25 cellular contexts compared by ENCODE assay signal in genomic region chr2:115867024-115867423, GRCh38.
DNase-seq lines count a peak whose midpoint lies in the region; ATAC-seq, FAIRE-seq and TF ChIP-seq lines count a peak whose summit lies in the region.
"Had no signal": no experiment of that assay in that cellular context is flagged by ENCODE, and none has a peak within 500 bp of the region (broad histone marks: within the 10 kb centered on the region; RNA-seq: fewer than 3 reads in every experiment).

No MANE protein-coding gene starts in this region.

- H3K36me3 ChIP-seq in HepG2 (replicated peaks in 1 of 2; ENCODE audit: control insufficient read depth in 1 of 2, insufficient read depth in 2 of 2, low read length in 2 of 2) (no peaks in the 10 kb centered on the region), right lobe of liver (no peaks in the 10 kb centered on the region), astrocyte (ENCODE audit: insufficient read depth, low read length) (no peaks in the 10 kb centered on the region)
- H3K36me3 ChIP-seq: BE2C, BLaER1 had no signal

- H3K4me1 ChIP-seq in HepG2 (ENCODE audit: insufficient read depth, low read length) = no peaks in the 10 kb centered on the region
- no peaks in the 10 kb centered on the region for H3K4me1 ChIP-seq in right lobe of liver
- no peaks in the 10 kb centered on the region for H3K4me1 ChIP-seq in astrocyte (ENCODE audit: insufficient read depth, low read length)
- H3K4me1 ChIP-seq: BE2C, BLaER1 had no signal

- DNase-seq in HepG2 (ENCODE audit: low spot score) = no peak
- DNase-seq in right lobe of liver = no peak
- no peak for DNase-seq in astrocyte (ENCODE audit: low read depth)
- DNase-seq in NCI-H345 treated with DMSO at 0.1 percent for 48 hours (lab: John Stamatoyannopoulos, UW; ENCODE audit: unreplicated experiment) = no peak
- no peak for DNase-seq in immature natural killer cell
- DNase-seq: ACHN; BE2C; C1 segment of cervical spinal cord; CD4-positive, alpha-beta memory T cell; CD4-positive, CD25-positive, alpha-beta regulatory T cell; CD8-positive, alpha-beta memory T cell; COR-L47; DMS 273 treated with DMSO at 0.1 percent for 48 hours; DMS153; DMS53; DMS79; DND-41; EL; GDM1 had no signal

- no peaks in the 10 kb centered on the region for H3K36me3 Mint-ChIP-seq in astrocyte (ENCODE audit: low read depth, unreplicated experiment)
- no peaks in the 10 kb centered on the region for H3K36me3 Mint-ChIP-seq in immature natural killer cell
- H3K36me3 Mint-ChIP-seq: CD14-positive monocyte; CD4-positive, alpha-beta memory T cell; CD4-positive, CD25-positive, alpha-beta regulatory T cell; CD8-positive, alpha-beta memory T cell had no signal

- POLR2A ChIA-PET in HepG2 (lab: Yijun Ruan, JAX) = no interaction called here

- H3K4me3 ChIP-seq in HepG2 (replicated peaks in 1 of 3; ENCODE audit: insufficient read depth in 1 of 3, low read depth in 2 of 3, low read length in 3 of 3) (no peak overlapping the region), right lobe of liver (no peak overlapping the region), astrocyte (ENCODE audit: insufficient read depth, low read depth, low read length) (no peak overlapping the region)
- H3K4me3 ChIP-seq: BLaER1, GM12878 had no signal

- TF ChIP-seq POLR2A in HepG2 (IDR thresholded peaks at IDR 0.05; ENCODE audit: insufficient read depth in 1 of 2, low read depth in 2 of 2, low read length in 2 of 2) = no peak
- TF ChIP-seq POLR2A in right lobe of liver (IDR thresholded peaks at IDR 0.05) = no peak

- BruUV-seq in HepG2 (replicated peaks; lab: Mats Ljungman, UMichigan) = no TSS peak

- H3K4me1 Mint-ChIP-seq in astrocyte (ENCODE audit: low read depth, unreplicated experiment) (no peaks in the 10 kb centered on the region), immature natural killer cell (no peaks in the 10 kb centered on the region)
- H3K4me1 Mint-ChIP-seq: CD14-positive monocyte; CD4-positive, alpha-beta memory T cell; CD4-positive, CD25-positive, alpha-beta regulatory T cell; CD8-positive, alpha-beta memory T cell had no signal

- in situ Hi-C loops in HepG2 (cut with HindIII; ENCODE audit: extremely low pct_ligation_motif_present, low pct_unique_long_range_greater_than_20kb) = no loop called here

- H3K4me2 ChIP-seq in HepG2 (ENCODE audit: low read depth, low read length) = no peak overlapping the region
- no peak overlapping the region for H3K4me2 ChIP-seq in astrocyte (ENCODE audit: low read length)
- H3K4me2 ChIP-seq: BLaER1 had no signal

- H3K9me3 Mint-ChIP-seq in astrocyte (ENCODE audit: unreplicated experiment) (no peaks in the 10 kb centered on the region), immature natural killer cell (peaks cover 7 to 40% (median 23%) of the 10 kb centered on the region in 6 donors)

- H3K27me3 ChIP-seq in HepG2 (ENCODE audit: control insufficient read depth in 1 of 2, insufficient read depth in 2 of 2, low read length in 2 of 2) = no peaks in the 10 kb centered on the region
- no peaks in the 10 kb centered on the region for H3K27me3 ChIP-seq in right lobe of liver
- H3K27me3 ChIP-seq in astrocyte (ENCODE audit: insufficient read depth, low read length) = no peaks in the 10 kb centered on the region
- H3K27me3 ChIP-seq: BE2C, BLaER1 had no signal

- no peak for ATAC-seq in HepG2
- no peak for ATAC-seq in right lobe of liver
- ATAC-seq: GM12878 had no signal

- no peak overlapping the region for H3K27ac Mint-ChIP-seq in astrocyte (ENCODE audit: unreplicated experiment)
- H3K27ac Mint-ChIP-seq in immature natural killer cell = no peak overlapping the region
- H3K27ac Mint-ChIP-seq: CD14-positive monocyte; CD4-positive, alpha-beta memory T cell; CD4-positive, CD25-positive, alpha-beta regulatory T cell; CD8-positive, alpha-beta memory T cell had no signal

- FAIRE-seq in HepG2 (lab: Jason Lieb, UNC) = no peak
- FAIRE-seq in astrocyte (lab: Jason Lieb, UNC) = peak; percentile 17
- FAIRE-seq: GM12878, GM12892, GM18507 had no signal

- no peak for TF ChIP-seq RAD21 in HepG2 (CRISPR knock-in tag; IDR thresholded peaks at IDR 0.05)

- H3K27ac ChIP-seq in HepG2 (ENCODE audit: extremely low read length, insufficient read depth, low read length) (no peak overlapping the region), right lobe of liver (no peak overlapping the region), astrocyte (ENCODE audit: low read depth, low read length) (no peak overlapping the region)
- H3K27ac ChIP-seq: 22Rv1, BLaER1 had no signal

- TF ChIP-seq CTCF in HepG2 (CRISPR knock-in tag; IDR thresholded peaks at IDR 0.05) = no peak
- no peak for TF ChIP-seq CTCF in right lobe of liver (IDR thresholded peaks at IDR 0.05)
- TF ChIP-seq CTCF in astrocyte (IDR thresholded peaks at IDR 0.05; ENCODE audit: insufficient read depth, low read depth, low read length) = no peak

- H3K27me3 Mint-ChIP-seq in astrocyte (ENCODE audit: low read depth, unreplicated experiment) (no peaks in the 10 kb centered on the region), immature natural killer cell (ENCODE audit: low read depth in 3 of 3) (no peaks in the 10 kb centered on the region)
- H3K27me3 Mint-ChIP-seq: CD4-positive, alpha-beta memory T cell; CD4-positive, CD25-positive, alpha-beta regulatory T cell had no signal

- peaks cover 80% of the 10 kb centered on the region for H3K9me3 ChIP-seq in HepG2 (ENCODE audit: low read length)
- no peaks in the 10 kb centered on the region for H3K9me3 ChIP-seq in right lobe of liver
- H3K9me3 ChIP-seq in astrocyte (ENCODE audit: insufficient read depth, low read depth, low read length) = no peaks in the 10 kb centered on the region
- H3K9me3 ChIP-seq: BE2C, BLaER1 had no signal

- H3K4me3 Mint-ChIP-seq in astrocyte (ENCODE audit: unreplicated experiment) = no peak overlapping the region
- H3K4me3 Mint-ChIP-seq in immature natural killer cell = no peak overlapping the region
- H3K4me3 Mint-ChIP-seq: CD14-positive monocyte; CD4-positive, alpha-beta memory T cell; CD4-positive, CD25-positive, alpha-beta regulatory T cell; CD8-positive, alpha-beta memory T cell had no signal

- H4K20me1 ChIP-seq in HepG2 (ENCODE audit: insufficient read depth, low read length) = no peaks in the 10 kb centered on the region
- H4K20me1 ChIP-seq in astrocyte (ENCODE audit: insufficient read depth, low read length) = no peaks in the 10 kb centered on the region
- H4K20me1 ChIP-seq: BLaER1 had no signal

- no peak overlapping the region for H3K9ac ChIP-seq in HepG2 (ENCODE audit: insufficient read depth, low read depth, low read length)
- H3K9ac ChIP-seq in astrocyte (ENCODE audit: low read length) = no peak overlapping the region
- H3K9ac ChIP-seq: BLaER1 had no signal

- H2AFZ ChIP-seq in HepG2 (ENCODE audit: low read length) (no peak overlapping the region), astrocyte (ENCODE audit: low read depth, low read length) (no peak overlapping the region)

- intact Hi-C loops in HepG2 (cut with micrococcal nuclease; ENCODE audit: unreplicated experiment) = no loop called here
- intact Hi-C loops in right lobe of liver (cut with DNase I) = no loop called here

- CTCF ChIA-PET in HepG2 (lab: Yijun Ruan, JAX; ENCODE audit: low intra/inter-chr PET ratio, low total read pairs) = no interaction called here

- H3K79me2 ChIP-seq in HepG2 (ENCODE audit: insufficient read depth, low read length) = no peaks in the 10 kb centered on the region
- no peaks in the 10 kb centered on the region for H3K79me2 ChIP-seq in astrocyte (ENCODE audit: insufficient read depth, low read length)

- TF ChIP-seq EP300 in HepG2 (IDR thresholded peaks at IDR 0.05; ENCODE audit: low read depth in 2 of 2, low read length in 2 of 2) (no peak), HepG2 (CRISPR knock-in tag; IDR thresholded peaks at IDR 0.05; ENCODE audit: borderline replicate concordance) (no peak)

TF ChIP-seq in HepG2, 621 proteins besides CTCF, POLR2A, EP300 and RAD21 (continues in another document):
- TF ChIP-seq MAFK (conservative IDR thresholded peaks at IDR 0.05 in 1 of 2, IDR thresholded peaks at IDR 0.05 in 1 of 2; ENCODE audit: low read length in 2 of 2) (peak; percentile 43 to 62; a peak in 3 of 4 replicates), ZSCAN22 (CRISPR knock-in tag; IDR thresholded peaks at IDR 0.05) (no peak), THAP9 (CRISPR knock-in tag; IDR thresholded peaks at IDR 0.05; ENCODE audit: borderline replicate concordance) (no peak), SOX5 (CRISPR knock-in tag; IDR thresholded peaks at IDR 0.05; ENCODE audit: borderline replicate concordance) (no peak), RCOR2 (CRISPR knock-in tag; IDR thresholded peaks at IDR 0.05) (no peak), MAFF (IDR thresholded peaks at IDR 0.05; ENCODE audit: low read depth, low read length) (0 out of 2 replicates have a peak, but pooled peaks have one; percentile 40), ATF7 (IDR thresholded peaks at IDR 0.05) (peak; percentile 83), ATF7 (CRISPR knock-in tag; IDR thresholded peaks at IDR 0.05) (no peak), KAT2B (IDR thresholded peaks at IDR 0.05; ENCODE audit: borderline replicate concordance, low read depth, low read length) (no peak), ZNF207 (IDR thresholded peaks at IDR 0.05; ENCODE audit: borderline replicate concordance) (no peak), PRMT3 (CRISPR knock-in tag; IDR thresholded peaks at IDR 0.05; ENCODE audit: borderline replicate concordance, low read depth) (no peak), ZNF441 (CRISPR knock-in tag; IDR thresholded peaks at IDR 0.05; ENCODE audit: borderline replicate concordance) (no peak), ZNF605 (CRISPR knock-in tag; IDR thresholded peaks at IDR 0.05) (no peak)
